Comparison of ENCODE assay signal across 16 cellular contexts in genomic region chr16:17481741-17482140, GRCh38. TPM values are rescaled to one million over a fixed set of nuclear protein-coding genes. Genes with fewer than 3 reads are reported as not detected.
DNase-seq lines count a peak whose midpoint lies in the region; ATAC-seq and TF ChIP-seq lines count a peak whose summit lies in the region.
"Had no signal": no experiment of that assay in that cellular context is flagged by ENCODE, and none has a peak within 500 bp of the region (broad histone marks: within the 10 kb centered on the region; RNA-seq: fewer than 3 reads in every experiment).

No MANE protein-coding gene starts in this region.

- DNase-seq in activated CD8-positive, alpha-beta memory T cell treated with anti-CD3 and anti-CD28 coated beads for 24 hours: peak; percentile 13
- DNase-seq in activated CD8-positive, alpha-beta memory T cell treated with anti-CD3 and anti-CD28 coated beads, Interleukin-2, amount 50 U/mL, for 4 hours: no peak
- DNase-seq in mucosa of descending colon (peak in 1 of 3 donors; percentile 44), T-helper 9 cell (no peak), esophagus muscularis mucosa (ENCODE audit: extremely low spot score) (no peak)
- no peak for DNase-seq in activated naive CD4-positive, alpha-beta T cell treated with anti-CD3 and anti-CD28 coated beads, Interleukin-2, amount 10 ng/mL, durations not matched to agents 7 days and 5 days
- DNase-seq: 8988T; AML-193; CD8-positive, alpha-beta memory T cell; DMS53; GF-D8; GOT3; H9 had no signal

- no peak overlapping the region for H3K27ac ChIP-seq in duodenal mucosa (ENCODE audit: low read depth, low read length)
- H3K27ac ChIP-seq in gastroesophageal sphincter: no peak overlapping the region
- H3K27ac ChIP-seq in esophagus muscularis mucosa (replicated peaks in 1 of 4): no peak overlapping the region
- H3K27ac ChIP-seq: BLaER1 had no signal

- H3K4me3 ChIP-seq in duodenal mucosa (ENCODE audit: low read depth in 1 of 2, low read length in 2 of 2): peak overlapping the region; percentile 60 to 68
- no peak overlapping the region for H3K4me3 ChIP-seq in mucosa of descending colon
- no peak overlapping the region for H3K4me3 ChIP-seq in gastroesophageal sphincter
- H3K4me3 ChIP-seq in esophagus muscularis mucosa: no peak overlapping the region
- H3K4me3 ChIP-seq: BLaER1 had no signal

- intact Hi-C loops in mucosa of descending colon (cut with DNase I, micrococcal nuclease): no loop called here
- intact Hi-C loops in esophagus muscularis mucosa (cut with DNase I): no loop called here

- H3K27me3 ChIP-seq in duodenal mucosa (ENCODE audit: control insufficient read depth in 1 of 2, insufficient read depth in 2 of 2, low read length in 2 of 2) (no peaks in the 10 kb centered on the region), gastroesophageal sphincter (peaks cover 33% of the 10 kb centered on the region), esophagus muscularis mucosa (peaks cover 0 to 15% (median 0%) of the 10 kb centered on the region in 4 donors)
- H3K27me3 ChIP-seq: BLaER1 had no signal

- H3K4me3 Mint-ChIP-seq in activated naive CD4-positive, alpha-beta T cell treated with anti-CD3 and anti-CD28 coated beads, Interleukin-2, amount 10 ng/mL, durations not matched to agents 7 days and 5 days: no peak overlapping the region
- H3K4me3 Mint-ChIP-seq: CD8-positive, alpha-beta memory T cell; H9 had no signal

- no peak for TF ChIP-seq EP300 in gastroesophageal sphincter (IDR thresholded peaks at IDR 0.05)
- no peak for TF ChIP-seq EP300 in esophagus muscularis mucosa (IDR thresholded peaks at IDR 0.05)

- TF ChIP-seq CTCF in mucosa of descending colon (IDR thresholded peaks at IDR 0.05): no peak
- TF ChIP-seq CTCF in gastroesophageal sphincter (IDR thresholded peaks at IDR 0.05): no peak
- TF ChIP-seq CTCF in esophagus muscularis mucosa (IDR thresholded peaks at IDR 0.05): no peak

- H3K36me3 Mint-ChIP-seq in activated naive CD4-positive, alpha-beta T cell treated with anti-CD3 and anti-CD28 coated beads, Interleukin-2, amount 10 ng/mL, durations not matched to agents 7 days and 5 days: no peaks in the 10 kb centered on the region

- H3K36me3 ChIP-seq in duodenal mucosa (ENCODE audit: control insufficient read depth in 1 of 2, insufficient read depth in 2 of 2, low read length in 2 of 2) (no peaks in the 10 kb centered on the region), mucosa of descending colon (ENCODE audit: low read depth) (no peaks in the 10 kb centered on the region), gastroesophageal sphincter (no peaks in the 10 kb centered on the region), esophagus muscularis mucosa (no peaks in the 10 kb centered on the region)
- H3K36me3 ChIP-seq: BLaER1 had no signal

- peaks cover 3% of the 10 kb centered on the region for H3K4me1 Mint-ChIP-seq in activated naive CD4-positive, alpha-beta T cell treated with anti-CD3 and anti-CD28 coated beads, Interleukin-2, amount 10 ng/mL, durations not matched to agents 7 days and 5 days

- peaks cover 51% of the 10 kb centered on the region for H3K27me3 Mint-ChIP-seq in activated naive CD4-positive, alpha-beta T cell treated with anti-CD3 and anti-CD28 coated beads, Interleukin-2, amount 10 ng/mL, durations not matched to agents 7 days and 5 days

- H3K9me3 Mint-ChIP-seq in activated naive CD4-positive, alpha-beta T cell treated with anti-CD3 and anti-CD28 coated beads, Interleukin-2, amount 10 ng/mL, durations not matched to agents 7 days and 5 days: no peaks in the 10 kb centered on the region

- TF ChIP-seq POLR2A in gastroesophageal sphincter (IDR thresholded peaks at IDR 0.05): no peak
- no peak for TF ChIP-seq POLR2A in esophagus muscularis mucosa (IDR thresholded peaks at IDR 0.05; ENCODE audit: low read depth)

- H3K9me3 ChIP-seq in duodenal mucosa (ENCODE audit: control insufficient read depth in 1 of 2, low read length in 2 of 2) (no peaks in the 10 kb centered on the region), mucosa of descending colon (no peaks in the 10 kb centered on the region), gastroesophageal sphincter (peaks cover 0 to 6% (median 0%) of the 10 kb centered on the region in 3 donors), esophagus muscularis mucosa (no peaks in the 10 kb centered on the region)

- peak; percentile 93 for ATAC-seq in mucosa of descending colon
- ATAC-seq in gastroesophageal sphincter: no peak

- 83 to 100% methylated on average over 1 to 2 of the region's 2 CpGs for WGBS in gastroesophageal sphincter (ENCODE audit: low coverage in 1 of 2), 2 donors
- WGBS in esophagus muscularis mucosa: 94% methylated on average over 2 of the region's 2 CpGs

- peak overlapping the region in 1 of 2 donors; percentile 35 for H3K9ac ChIP-seq in duodenal mucosa (ENCODE audit: low read depth in 1 of 2, low read length in 2 of 2)
- H3K9ac ChIP-seq: BLaER1 had no signal

- H3K4me1 ChIP-seq in duodenal mucosa (ENCODE audit: control insufficient read depth in 1 of 2, insufficient read depth in 2 of 2, low read length in 2 of 2): peaks cover 22 to 37% of the 10 kb centered on the region in 2 donors
- H3K4me1 ChIP-seq in mucosa of descending colon (ENCODE audit: low read depth): peaks cover 5% of the 10 kb centered on the region
- peaks cover 0 to 4% (median 3%) of the 10 kb centered on the region in 3 donors for H3K4me1 ChIP-seq in gastroesophageal sphincter
- H3K4me1 ChIP-seq in esophagus muscularis mucosa: peaks cover 0 to 4% (median 3%) of the 10 kb centered on the region in 4 donors

- no peak overlapping the region for H3K27ac Mint-ChIP-seq in activated naive CD4-positive, alpha-beta T cell treated with anti-CD3 and anti-CD28 coated beads, Interleukin-2, amount 10 ng/mL, durations not matched to agents 7 days and 5 days
- H3K27ac Mint-ChIP-seq: CD8-positive, alpha-beta memory T cell; H9 had no signal

- CTCF ChIA-PET in activated naive CD4-positive, alpha-beta T cell treated with anti-CD3 and anti-CD28 coated beads, Interleukin-2, amount 10 ng/mL, durations not matched to agents 7 days and 5 days (lab: Charles Lee): no interaction called here

RNA-seq across cellular contexts. Expression of gene XYLT1, which starts 11.0 kb away (rescaled TPM):
- total RNA-seq in mucosa of descending colon (10 to 100 TPM; 23.1 to 44.0 (median 34.1) TPM), gastroesophageal sphincter (10 to 100 TPM; 19.1 to 51.6 (median 23.7) TPM), esophagus muscularis mucosa (10 to 100 TPM; 25.2 to 57.1 (median 33.5) TPM)

Comparison
In these comparisons a context has a peak if more than half of its experiments do, and no peak if none do; other contexts are left out.
1. H3K4me3 ChIP-seq: peak in duodenal mucosa (2 of 2); none in mucosa of descending colon (single experiment), gastroesophageal sphincter (0 of 2) and esophagus muscularis mucosa (0 of 4).